19 cellular contexts compared by ENCODE assay signal in genomic region chr1:207021139-207021861, GRCh38. TPM values are rescaled to one million over a fixed set of nuclear protein-coding genes. Genes with fewer than 3 reads are reported as not detected.
DNase-seq lines count a peak whose midpoint lies in the region; ATAC-seq and TF ChIP-seq lines count a peak whose summit lies in the region.
"Had no signal": no experiment of that assay in that cellular context is flagged by ENCODE, and none has a peak within 500 bp of the region (broad histone marks: within the 10 kb centered on the region; RNA-seq: fewer than 3 reads in every experiment).

No MANE protein-coding gene starts in this region.

- H3K36me3 Mint-ChIP-seq in effector memory CD8-positive, alpha-beta T cell (ENCODE audit: insufficient read depth) = no peaks in the 10 kb centered on the region
- H3K36me3 Mint-ChIP-seq: activated naive CD4-positive, alpha-beta T cell treated with anti-CD3 and anti-CD28 coated beads, Interleukin-2, amount 50 U/mL, for 72 hours; CD8-positive, alpha-beta T cell; T-cell had no signal

- peaks cover 47 to 73% of the 10 kb centered on the region in 2 donors for H3K27me3 Mint-ChIP-seq in effector memory CD8-positive, alpha-beta T cell

- no peaks in the 10 kb centered on the region for H3K4me1 Mint-ChIP-seq in effector memory CD8-positive, alpha-beta T cell (ENCODE audit: low read depth in 2 of 2)
- H3K4me1 Mint-ChIP-seq: T-cell had no signal

- POLR2A ChIA-PET in A673 (lab: Charles Lee; ENCODE audit: low non-redundant PET) = no interaction called here

- DNase-seq in HT-29 (ENCODE audit: low spot score) (peak; percentile 46), foreskin keratinocyte (peak; percentile 78 to 84), substantia nigra (lab: John Stamatoyannopoulos, UW) (peak in 5 of 49 donors; percentile 7 to 26 (median 14)), A673 (ENCODE audit: low spot score) (no peak)
- DNase-seq in effector memory CD8-positive, alpha-beta T cell = no peak
- DNase-seq: activated CD8-positive, alpha-beta memory T cell treated with anti-CD3 and anti-CD28 coated beads for 24 hours; CD8-positive, alpha-beta T cell; heart left ventricle; NCI-H187; NK-92 treated with Interleukin-12 subunit alpha and Interleukin-12 subunit beta, amount 100 ng/mL, for 24 hours; stimulated activated naive CD4-positive, alpha-beta T cell; T-cell had no signal

- H3K9me3 ChIP-seq in A673 (ENCODE audit: low read depth, low read length, poor library complexity, severe bottlenecking) = no peaks in the 10 kb centered on the region
- H3K9me3 ChIP-seq: heart left ventricle had no signal

- no peak overlapping the region for H3K4me3 Mint-ChIP-seq in effector memory CD8-positive, alpha-beta T cell
- H3K4me3 Mint-ChIP-seq: CD8-positive, alpha-beta T cell; T-cell had no signal

- no TSS peak for BruUV-seq in A673 (replicated peaks; lab: Mats Ljungman, UMichigan)

- ATAC-seq in foreskin keratinocyte (peak; percentile 31), HG03135 (IDR thresholded peaks at IDR 0.05; ENCODE audit: unreplicated experiment) (no peak), HG03039 (IDR thresholded peaks at IDR 0.05; ENCODE audit: unreplicated experiment) (no peak)
- ATAC-seq in effector memory CD8-positive, alpha-beta T cell (replicated peaks) = no peak
- ATAC-seq: activated naive CD4-positive, alpha-beta T cell treated with anti-CD3 and anti-CD28 coated beads, Interleukin-2, amount 50 U/mL, for 72 hours; CD8-positive, alpha-beta T cell; heart left ventricle; T-cell had no signal

- H3K27ac Mint-ChIP-seq in effector memory CD8-positive, alpha-beta T cell = no peak overlapping the region
- H3K27ac Mint-ChIP-seq: CD8-positive, alpha-beta T cell; T-cell had no signal

- no peak overlapping the region for H3K4me3 ChIP-seq in A673 (ENCODE audit: low read depth, low read length, poor library complexity, severe bottlenecking)
- H3K4me3 ChIP-seq: heart left ventricle, lung had no signal

- H3K36me3 ChIP-seq in A673 (ENCODE audit: insufficient read depth, low read length, poor library complexity, severe bottlenecking) = no peaks in the 10 kb centered on the region
- H3K36me3 ChIP-seq: heart left ventricle had no signal

- H3K4me1 ChIP-seq in foreskin keratinocyte (peaks cover 57% of the 10 kb centered on the region), A673 (ENCODE audit: insufficient read depth, low read length, poor library complexity, severe bottlenecking) (no peaks in the 10 kb centered on the region)

- H3K9me3 Mint-ChIP-seq in effector memory CD8-positive, alpha-beta T cell = no peaks in the 10 kb centered on the region
- H3K9me3 Mint-ChIP-seq: activated naive CD4-positive, alpha-beta T cell treated with anti-CD3 and anti-CD28 coated beads, Interleukin-2, amount 50 U/mL, for 72 hours; CD8-positive, alpha-beta T cell; T-cell had no signal

- intact Hi-C loops in A673 (cut with micrococcal nuclease; ENCODE audit: unreplicated experiment) = no loop called here

- TF ChIP-seq CTCF in VCaP (conservative IDR thresholded peaks at IDR 0.05) = no peak
- peak; percentile 46 for TF ChIP-seq CTCF in foreskin keratinocyte (conservative IDR thresholded peaks at IDR 0.05)
- no peak for TF ChIP-seq CTCF in A673 (conservative IDR thresholded peaks at IDR 0.05; ENCODE audit: low read depth, low read length)

- H3K27ac ChIP-seq in VCaP = peak overlapping the region; percentile 100; the same call in 1 of the 2 replicates
- H3K27ac ChIP-seq in foreskin keratinocyte = peak overlapping the region; percentile 93
- H3K27ac ChIP-seq in substantia nigra (ENCODE audit: low read depth, low read length, poor library complexity, severe bottlenecking) = peak overlapping the region; percentile 30
- H3K27ac ChIP-seq in A673 (ENCODE audit: low read depth, low read length, poor library complexity, severe bottlenecking) = no peak overlapping the region

- CTCF ChIA-PET in A673 (lab: Charles Lee) = no interaction called here

- H3K27me3 ChIP-seq in foreskin keratinocyte = no peaks in the 10 kb centered on the region
- H3K27me3 ChIP-seq in A673 (replicated peaks; ENCODE audit: insufficient read depth, low read depth, low read length, poor library complexity) = no peaks in the 10 kb centered on the region
- H3K27me3 ChIP-seq: heart left ventricle had no signal

RNA-seq across cellular contexts. Expression of gene C1orf116, which starts 11.3 kb away (rescaled TPM):
- 45.7 and 47.1 TPM in 2 replicates for total RNA-seq in HT-29 (2014; rRNA removed; shearing (Covaris generic))
- total RNA-seq in foreskin keratinocyte (76.9 and 78.2 TPM in 2 replicates), A673 (2021) (0.09 and 0.13 TPM in 2 replicates)
- 56.6 and 69.5 TPM in 2 replicates for polyA plus RNA-seq in foreskin keratinocyte
- total RNA-seq: dermis microvascular lymphatic vessel endothelial cell, osteocyte had no signal

RNA-seq across cellular contexts. Expression of gene YOD1, which starts 29.7 kb away (rescaled TPM):
- total RNA-seq in HT-29 (2014; rRNA removed; shearing (Covaris generic)) = 14.3 and 16.2 TPM in 2 replicates
- total RNA-seq in foreskin keratinocyte (9.3 and 9.6 TPM in 2 replicates), A673 (2021) (12.0 and 12.6 TPM in 2 replicates)
- polyA plus RNA-seq in foreskin keratinocyte = 1.8 and 2.3 TPM in 2 replicates

RNA-seq across cellular contexts. Expression of gene PFKFB2, which starts 31.8 kb away (rescaled TPM):
- 11.6 and 13.9 TPM in 2 replicates for total RNA-seq in HT-29 (2014; rRNA removed; shearing (Covaris generic))
- total RNA-seq in foreskin keratinocyte (12.1 and 12.5 TPM in 2 replicates), A673 (2021) (7.6 and 8.5 TPM in 2 replicates)
- polyA plus RNA-seq in foreskin keratinocyte = 2.6 and 3.1 TPM in 2 replicates

RNA-seq across cellular contexts. Expression of gene FCAMR, which starts 51.0 kb away (rescaled TPM):
- 0.03 and 0.18 TPM in 2 replicates for total RNA-seq in HT-29 (2014; rRNA removed; shearing (Covaris generic))
- not detected in 2 replicates for total RNA-seq in foreskin keratinocyte
- not detected in 2 replicates for polyA plus RNA-seq in foreskin keratinocyte
- not detected in 2 replicates for total RNA-seq in A673 (2021)
- total RNA-seq: activated naive CD4-positive, alpha-beta T cell treated with anti-CD3 and anti-CD28 coated beads, Interleukin-2, amount 50 U/mL, for 72 hours; CD8-positive, alpha-beta T cell; dermis microvascular lymphatic vessel endothelial cell; heart left ventricle; osteocyte; T-cell had no signal
- polyA plus RNA-seq: heart left ventricle had no signal

Comparison
In these comparisons a context has a peak if more than half of its experiments do, and no peak if none do; other contexts are left out.
1. DNase-seq: peak in HT-29 (single experiment) and foreskin keratinocyte (2 of 2); none in effector memory CD8-positive, alpha-beta T cell (0 of 3) and A673 (single experiment).
2. RNA of gene C1orf116, which starts 11.3 kb away (total RNA-seq): 76.9 to 78.2 TPM in foreskin keratinocyte and 45.7 to 47.1 TPM in HT-29; 0.09 to 0.13 TPM in A673; every median in the first group is over 10 times any median in the second.